In genomic region chr15:94174399-94174802, GRCh38 we compare ENCODE assay signal across 9 cellular contexts. TPM values are rescaled to one million over a fixed set of nuclear protein-coding genes. Genes with fewer than 3 reads are reported as not detected.
DNase-seq lines count a peak whose midpoint lies in the region; ATAC-seq and TF ChIP-seq lines count a peak whose summit lies in the region.
"Had no signal": no experiment of that assay in that cellular context is flagged by ENCODE, and none has a peak within 500 bp of the region (broad histone marks: within the 10 kb centered on the region; RNA-seq: fewer than 3 reads in every experiment).

No MANE protein-coding gene starts in this region.

- H3K27ac Mint-ChIP-seq in activated naive CD4-positive, alpha-beta T cell treated with anti-CD3 and anti-CD28 coated beads, Interleukin-2, amount 10 ng/mL, durations not matched to agents 7 days and 5 days, result peak overlapping the region; percentile 30

- ATAC-seq in HG02938 (IDR thresholded peaks at IDR 0.05; ENCODE audit: unreplicated experiment) (peak; percentile 91), RWPE2 (ENCODE audit: low read depth) (peak; percentile 88), left lung (peak; percentile 84), gastroesophageal sphincter (no peak)

- TF ChIP-seq CTCF in RWPE2 (IDR thresholded peaks at IDR 0.05; ENCODE audit: poor library complexity, severe bottlenecking) (no peak), left lung (IDR thresholded peaks at IDR 0.05) (no peak), gastroesophageal sphincter (IDR thresholded peaks at IDR 0.05) (no peak), ascending aorta (IDR thresholded peaks at IDR 0.05) (no peak)

- H3K4me1 Mint-ChIP-seq in activated naive CD4-positive, alpha-beta T cell treated with anti-CD3 and anti-CD28 coated beads, Interleukin-2, amount 10 ng/mL, durations not matched to agents 7 days and 5 days, result peaks cover 15% of the 10 kb centered on the region

- no peaks in the 10 kb centered on the region for H3K27me3 Mint-ChIP-seq in activated naive CD4-positive, alpha-beta T cell treated with anti-CD3 and anti-CD28 coated beads, Interleukin-2, amount 10 ng/mL, durations not matched to agents 7 days and 5 days

- peaks cover 11% of the 10 kb centered on the region for H3K4me1 ChIP-seq in RWPE2 (ENCODE audit: insufficient read depth, poor library complexity, severe bottlenecking)
- H3K4me1 ChIP-seq in left lung, result peaks cover 0 to 34% of the 10 kb centered on the region in 2 donors
- H3K4me1 ChIP-seq in gastroesophageal sphincter, result no peaks in the 10 kb centered on the region
- no peaks in the 10 kb centered on the region for H3K4me1 ChIP-seq in ascending aorta
- H3K4me1 ChIP-seq: pancreas had no signal

- H3K4me3 Mint-ChIP-seq in activated naive CD4-positive, alpha-beta T cell treated with anti-CD3 and anti-CD28 coated beads, Interleukin-2, amount 10 ng/mL, durations not matched to agents 7 days and 5 days, result no peak overlapping the region

- TF ChIP-seq EP300 in gastroesophageal sphincter (IDR thresholded peaks at IDR 0.05), result no peak

- intact Hi-C loops in left lung (cut with DNase I), result no loop called here
- intact Hi-C loops in ascending aorta (cut with DNase I), result no loop called here

- H3K4me3 ChIP-seq in RWPE2 (ENCODE audit: severe bottlenecking), result no peak overlapping the region
- no peak overlapping the region for H3K4me3 ChIP-seq in left lung
- no peak overlapping the region for H3K4me3 ChIP-seq in gastroesophageal sphincter
- H3K4me3 ChIP-seq in ascending aorta, result no peak overlapping the region
- H3K4me3 ChIP-seq: pancreas had no signal

- no peak overlapping the region for H3K27ac ChIP-seq in RWPE2 (ENCODE audit: poor library complexity, severe bottlenecking)
- H3K27ac ChIP-seq in left lung, result peak overlapping the region in 1 of 2 donors; percentile 66
- no peak overlapping the region for H3K27ac ChIP-seq in gastroesophageal sphincter
- no peak overlapping the region for H3K27ac ChIP-seq in ascending aorta
- H3K27ac ChIP-seq: pancreas had no signal

- TF ChIP-seq POLR2A in gastroesophageal sphincter (IDR thresholded peaks at IDR 0.05), result no peak

- no peaks in the 10 kb centered on the region for H3K36me3 Mint-ChIP-seq in activated naive CD4-positive, alpha-beta T cell treated with anti-CD3 and anti-CD28 coated beads, Interleukin-2, amount 10 ng/mL, durations not matched to agents 7 days and 5 days

- peaks cover 2% of the 10 kb centered on the region for H3K9me3 Mint-ChIP-seq in activated naive CD4-positive, alpha-beta T cell treated with anti-CD3 and anti-CD28 coated beads, Interleukin-2, amount 10 ng/mL, durations not matched to agents 7 days and 5 days

- H3K36me3 ChIP-seq in RWPE2 (ENCODE audit: low read depth) (no peaks in the 10 kb centered on the region), left lung (no peaks in the 10 kb centered on the region), gastroesophageal sphincter (no peaks in the 10 kb centered on the region), ascending aorta (no peaks in the 10 kb centered on the region)
- H3K36me3 ChIP-seq: pancreas had no signal

- no peak for DNase-seq in activated naive CD4-positive, alpha-beta T cell treated with anti-CD3 and anti-CD28 coated beads, Interleukin-2, amount 10 ng/mL, durations not matched to agents 7 days and 5 days
- no peak for DNase-seq in activated naive CD4-positive, alpha-beta T cell treated with anti-CD3 and anti-CD28 coated beads, Interleukin-2, amount 50 U/mL, for 16 hours
- DNase-seq in RWPE2 (ENCODE audit: low spot score) (no peak), left lung (no peak), ascending aorta (ENCODE audit: low spot score in 2 of 2) (no peak), cerebellar nuclear complex (lab: John Stamatoyannopoulos, UW) (no peak)
- DNase-seq: pancreas had no signal

- H3K27me3 ChIP-seq in RWPE2 (ENCODE audit: insufficient read depth, poor library complexity, severe bottlenecking) (no peaks in the 10 kb centered on the region), left lung (no peaks in the 10 kb centered on the region), gastroesophageal sphincter (no peaks in the 10 kb centered on the region), ascending aorta (no peaks in the 10 kb centered on the region)
- H3K27me3 ChIP-seq: pancreas had no signal

- no peaks in the 10 kb centered on the region for H3K9me3 ChIP-seq in RWPE2 (ENCODE audit: severe bottlenecking)
- H3K9me3 ChIP-seq in left lung, result no peaks in the 10 kb centered on the region
- H3K9me3 ChIP-seq in gastroesophageal sphincter, result no peaks in the 10 kb centered on the region
- H3K9me3 ChIP-seq in ascending aorta, result no peaks in the 10 kb centered on the region
- H3K9me3 ChIP-seq: pancreas had no signal

- CTCF ChIA-PET in activated naive CD4-positive, alpha-beta T cell treated with anti-CD3 and anti-CD28 coated beads, Interleukin-2, amount 10 ng/mL, durations not matched to agents 7 days and 5 days (lab: Charles Lee), result interaction anchor here (1.0 to 1.6 kb wide), 4 partner anchors 9 to 150 kb away, joined by 3 to 9 read pairs (median 4); no protein-coding TSS in a partner anchor

RNA-seq across cellular contexts. Expression of gene MCTP2, which starts 57.0 kb away (rescaled TPM):
- total RNA-seq in left lung (10 to 100 TPM; 33.2 to 38.8 TPM), gastroesophageal sphincter (10 to 100 TPM in 1 of 4 donors, 1 to 10 TPM in 3; 1.5 to 10.3 (median 5.7) TPM), ascending aorta (25.5 TPM)
